ENCODE assay signal across 9 cellular contexts in genomic region chr7:39415091-39415820, GRCh38.
A peak's percentile ranks its signal among the peaks of the same experiment; 100 is the strongest.
DNase-seq lines count a peak whose midpoint lies in the region; ATAC-seq and TF ChIP-seq lines count a peak whose summit lies in the region.
"Had no signal": no experiment of that assay in that cellular context is flagged by ENCODE, and none has a peak within 500 bp of the region (broad histone marks: within the 10 kb centered on the region; RNA-seq: fewer than 3 reads in every experiment).

No MANE protein-coding gene starts in this region.

- no peak overlapping the region for H3K18ac ChIP-seq in H9 (ENCODE audit: insufficient read length, low read depth, low read length)

- H3K56ac ChIP-seq in H9 (ENCODE audit: insufficient read length, low read depth, low read length), result no peak overlapping the region

- H2BK5ac ChIP-seq in H9 (ENCODE audit: insufficient read length, low read length), result no peak overlapping the region

- peaks cover 43% of the 10 kb centered on the region for H3K27me3 Mint-ChIP-seq in CD4-positive, CD25-positive, alpha-beta regulatory T cell
- peaks cover 5% of the 10 kb centered on the region for H3K27me3 Mint-ChIP-seq in H9 (ENCODE audit: low read depth)
- peaks cover 25% of the 10 kb centered on the region for H3K27me3 Mint-ChIP-seq in activated naive CD8-positive, alpha-beta T cell
- H3K27me3 Mint-ChIP-seq in natural killer cell treated with Interleukin-12 subunit alpha and Interleukin-12 subunit beta and Interleukin-15 and Interleukin-18, amount 100 ng/mL, for 72 hours, result peaks cover 14 to 36% of the 10 kb centered on the region in 2 donors

- no peaks in the 10 kb centered on the region for H4K20me1 ChIP-seq in H9 (ENCODE audit: control insufficient read depth, insufficient read depth, insufficient read length)

- DNase-seq in CD4-positive, CD25-positive, alpha-beta regulatory T cell, result no peak
- DNase-seq in H9, result no peak
- DNase-seq in natural killer cell treated with Interleukin-12 subunit alpha and Interleukin-12 subunit beta and Interleukin-15 and Interleukin-18, amount 100 ng/mL, for 72 hours (ENCODE audit: low spot score), result no peak
- DNase-seq in right lobe of liver, result no peak
- no peak for DNase-seq in stimulated activated CD4-positive, alpha-beta T cell treated with anti-CD3 and anti-CD28 coated beads, Interleukin-12 subunit alpha, Interleukin-12 subunit beta, amount 100 ng/mL, for 4 hours
- DNase-seq: esophagus squamous epithelium had no signal

- no peak for TF ChIP-seq POLR2A in right lobe of liver (IDR thresholded peaks at IDR 0.05)

- H3K36me3 ChIP-seq in CD4-positive, CD25-positive, alpha-beta regulatory T cell (ENCODE audit: control insufficient read depth, insufficient read depth, low read length), result no peaks in the 10 kb centered on the region
- H3K36me3 ChIP-seq in right lobe of liver, result no peaks in the 10 kb centered on the region
- H3K36me3 ChIP-seq: esophagus squamous epithelium had no signal

- no peak overlapping the region for H3K4me3 ChIP-seq in CD4-positive, CD25-positive, alpha-beta regulatory T cell (ENCODE audit: low read depth, low read length)
- no peak overlapping the region for H3K4me3 ChIP-seq in right lobe of liver

- ATAC-seq in CD4-positive, CD25-positive, alpha-beta regulatory T cell (ENCODE audit: low read depth in 2 of 2), result no peak
- ATAC-seq in natural killer cell treated with Interleukin-12 subunit alpha and Interleukin-12 subunit beta and Interleukin-15 and Interleukin-18, amount 100 ng/mL, for 72 hours, result no peak
- ATAC-seq in right lobe of liver, result no peak
- ATAC-seq in GM18498 (IDR thresholded peaks at IDR 0.05; ENCODE audit: unreplicated experiment), result no peak
- no peak for ATAC-seq in HG03039 (IDR thresholded peaks at IDR 0.05; ENCODE audit: unreplicated experiment)

- H4K91ac ChIP-seq in H9 (ENCODE audit: insufficient read length, low read depth, low read length), result no peak overlapping the region

- peaks cover 0 to 2% (median 0%) of the 10 kb centered on the region in 7 donors for H3K9me3 Mint-ChIP-seq in CD4-positive, CD25-positive, alpha-beta regulatory T cell
- no peaks in the 10 kb centered on the region for H3K9me3 Mint-ChIP-seq in H9
- no peaks in the 10 kb centered on the region for H3K9me3 Mint-ChIP-seq in activated naive CD8-positive, alpha-beta T cell (ENCODE audit: low read depth)
- no peaks in the 10 kb centered on the region for H3K9me3 Mint-ChIP-seq in natural killer cell treated with Interleukin-12 subunit alpha and Interleukin-12 subunit beta and Interleukin-15 and Interleukin-18, amount 100 ng/mL, for 72 hours

- H2AK5ac ChIP-seq in H9 (ENCODE audit: insufficient read length, low read length), result no peak overlapping the region

- peak overlapping the region in 3 of 4 donors; percentile 7 to 82 (median 62) for H3K4me3 Mint-ChIP-seq in CD4-positive, CD25-positive, alpha-beta regulatory T cell
- H3K4me3 Mint-ChIP-seq in H9, result peak overlapping the region; percentile 87 to 92
- peak overlapping the region; percentile 59 for H3K4me3 Mint-ChIP-seq in activated naive CD8-positive, alpha-beta T cell
- peak overlapping the region; percentile 68 for H3K4me3 Mint-ChIP-seq in natural killer cell treated with Interleukin-12 subunit alpha and Interleukin-12 subunit beta and Interleukin-15 and Interleukin-18, amount 100 ng/mL, for 72 hours

- H3K9ac ChIP-seq in H9 (ENCODE audit: extremely low read depth, insufficient read length, low read length), result no peak overlapping the region

- intact Hi-C loops in right lobe of liver (cut with DNase I), result no loop called here

- H3K4me1 ChIP-seq in CD4-positive, CD25-positive, alpha-beta regulatory T cell (ENCODE audit: control insufficient read depth, insufficient read depth, low read length, poor library complexity, severe bottlenecking), result peaks cover 12% of the 10 kb centered on the region
- H3K4me1 ChIP-seq in H9 (ENCODE audit: insufficient read depth, low read length) (no peaks in the 10 kb centered on the region), right lobe of liver (peaks cover 0 to 9% (median 0%) of the 10 kb centered on the region in 4 donors)

- no peak overlapping the region for H3K4ac ChIP-seq in H9 (ENCODE audit: low read depth, low read length)

- H2AFZ ChIP-seq in H9 (ENCODE audit: low read length), result no peak overlapping the region

- H3K14ac ChIP-seq in H9 (ENCODE audit: insufficient read depth, low read length), result no peak overlapping the region

- H3K79me1 ChIP-seq in H9 (ENCODE audit: insufficient read depth, low read depth, low read length, poor library complexity, severe bottlenecking), result no peaks in the 10 kb centered on the region

- no peak overlapping the region for H3T11ph ChIP-seq in H9 (ENCODE audit: low read length)

- TF ChIP-seq CTCF in H9 (conservative IDR thresholded peaks at IDR 0.05) (no peak), right lobe of liver (IDR thresholded peaks at IDR 0.05) (no peak)

- H4K5ac ChIP-seq in H9 (ENCODE audit: insufficient read length, low read depth, low read length), result no peak overlapping the region

- H2BK12ac ChIP-seq in H9 (ENCODE audit: insufficient read length, low read depth, low read length), result no peak overlapping the region

- H4K8ac ChIP-seq in H9 (replicated peaks; ENCODE audit: insufficient read length, low read depth, low read length), result no peak overlapping the region

- H2BK20ac ChIP-seq in H9 (ENCODE audit: low read depth, low read length, poor library complexity, severe bottlenecking), result no peak overlapping the region

- H3K36me3 Mint-ChIP-seq in CD4-positive, CD25-positive, alpha-beta regulatory T cell, result no peaks in the 10 kb centered on the region
- H3K36me3 Mint-ChIP-seq in H9 (ENCODE audit: insufficient read depth in 1 of 3, low read depth in 3 of 3), result no peaks in the 10 kb centered on the region
- no peaks in the 10 kb centered on the region for H3K36me3 Mint-ChIP-seq in activated naive CD8-positive, alpha-beta T cell
- no peaks in the 10 kb centered on the region for H3K36me3 Mint-ChIP-seq in natural killer cell treated with Interleukin-12 subunit alpha and Interleukin-12 subunit beta and Interleukin-15 and Interleukin-18, amount 100 ng/mL, for 72 hours

- peaks cover 7% of the 10 kb centered on the region for H3K23me2 ChIP-seq in H9 (ENCODE audit: insufficient read length, low read depth, low read length, poor library complexity, severe bottlenecking)

- no CpG with 5 or more reads among the region's 13 CpGs for WGBS in H9 (ENCODE audit: extremely low coverage, insufficient read length, low lambda C conversion rate)
- 90% methylated on average over 10 of the region's 13 CpGs for WGBS in right lobe of liver (ENCODE audit: insufficient coverage, low coverage, low lambda C conversion rate, missing lambda C conversion rate)

- H3K4me1 Mint-ChIP-seq in CD4-positive, CD25-positive, alpha-beta regulatory T cell, result peaks cover 3 to 13% (median 6%) of the 10 kb centered on the region in 4 donors
- peaks cover 3 to 4% of the 10 kb centered on the region in 2 experiments; a peak in 3 of 4 replicates for H3K4me1 Mint-ChIP-seq in H9
- peaks cover 14% of the 10 kb centered on the region for H3K4me1 Mint-ChIP-seq in activated naive CD8-positive, alpha-beta T cell (ENCODE audit: low read depth)
- H3K4me1 Mint-ChIP-seq in natural killer cell treated with Interleukin-12 subunit alpha and Interleukin-12 subunit beta and Interleukin-15 and Interleukin-18, amount 100 ng/mL, for 72 hours (ENCODE audit: low read depth in 2 of 2), result peaks cover 6 to 8% of the 10 kb centered on the region in 2 donors

- H3K9me3 ChIP-seq in CD4-positive, CD25-positive, alpha-beta regulatory T cell (ENCODE audit: control insufficient read depth in 2 of 2, low read length in 2 of 2), result no peaks in the 10 kb centered on the region
- H3K9me3 ChIP-seq in H9 (ENCODE audit: control insufficient read depth, low read depth, low read length), result no peaks in the 10 kb centered on the region
- H3K9me3 ChIP-seq in right lobe of liver, result no peaks in the 10 kb centered on the region
- H3K9me3 ChIP-seq: esophagus squamous epithelium had no signal

- no peaks in the 10 kb centered on the region for H3K79me2 ChIP-seq in H9 (ENCODE audit: insufficient read depth, low read length)

- H3K23ac ChIP-seq in H9 (ENCODE audit: insufficient read length, low read depth, low read length), result no peak overlapping the region

- H3K27me3 ChIP-seq in CD4-positive, CD25-positive, alpha-beta regulatory T cell (ENCODE audit: control insufficient read depth, insufficient read depth, low read length), result peaks cover 16% of the 10 kb centered on the region
- H3K27me3 ChIP-seq in H9 (ENCODE audit: insufficient read depth, low read length), result no peaks in the 10 kb centered on the region
- no peaks in the 10 kb centered on the region for H3K27me3 ChIP-seq in right lobe of liver

- H2BK15ac ChIP-seq in H9 (ENCODE audit: low read depth, low read length), result no peak overlapping the region

- H2BK120ac ChIP-seq in H9 (ENCODE audit: low read depth, low read length, poor library complexity, severe bottlenecking), result no peak overlapping the region

- no peak overlapping the region for H3K4me2 ChIP-seq in H9 (ENCODE audit: insufficient read depth, insufficient read length, low read length)

- H3K27ac ChIP-seq in CD4-positive, CD25-positive, alpha-beta regulatory T cell (ENCODE audit: insufficient read depth, low read length, poor library complexity, severe bottlenecking), result no peak overlapping the region
- H3K27ac ChIP-seq in H9 (ENCODE audit: insufficient read length, low read depth, low read length) (no peak overlapping the region), right lobe of liver (no peak overlapping the region)

- no peak overlapping the region for H3K27ac Mint-ChIP-seq in CD4-positive, CD25-positive, alpha-beta regulatory T cell
- H3K27ac Mint-ChIP-seq in H9, result no peak overlapping the region
- H3K27ac Mint-ChIP-seq in activated naive CD8-positive, alpha-beta T cell, result no peak overlapping the region
- no peak overlapping the region for H3K27ac Mint-ChIP-seq in natural killer cell treated with Interleukin-12 subunit alpha and Interleukin-12 subunit beta and Interleukin-15 and Interleukin-18, amount 100 ng/mL, for 72 hours
